In the genomic region with DNA sequence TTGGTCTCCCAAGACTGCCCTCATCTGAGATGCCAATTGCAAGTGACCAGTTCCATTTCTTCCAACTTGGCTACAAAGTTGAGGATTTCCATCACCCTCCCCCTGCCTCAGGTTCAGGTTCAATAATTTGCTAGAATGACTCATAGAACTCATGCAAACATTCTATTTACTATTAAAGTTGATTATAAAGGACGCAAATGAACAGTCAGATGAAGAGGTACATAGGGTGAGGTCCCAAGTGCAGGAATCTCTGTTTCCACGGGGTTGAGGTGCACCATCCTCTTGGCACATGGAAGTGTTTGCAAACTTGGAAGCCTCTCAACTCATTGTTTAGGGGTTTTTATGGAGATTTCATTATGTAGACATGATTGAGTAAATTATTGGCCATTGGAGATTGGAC, we compare ENCODE assay signal across 19 cellular contexts. TPM values are rescaled to one million over a fixed set of nuclear protein-coding genes. Genes with fewer than 3 reads are reported as not detected.
DNase-seq lines count a peak whose midpoint lies in the region; ATAC-seq, FAIRE-seq and TF ChIP-seq lines count a peak whose summit lies in the region.
"Had no signal": no experiment of that assay in that cellular context is flagged by ENCODE, and none has a peak within 500 bp of the region (broad histone marks: within the 10 kb centered on the region; RNA-seq: fewer than 3 reads in every experiment).

No MANE protein-coding gene starts in this region.

- peak overlapping the region; percentile 95 for H3K27ac ChIP-seq in RWPE2 (ENCODE audit: poor library complexity, severe bottlenecking)
- peak overlapping the region; percentile 100 for H3K27ac ChIP-seq in keratinocyte (ENCODE audit: control insufficient read depth, insufficient read depth, low read length)
- H3K27ac ChIP-seq: C4-2B, HL-60 had no signal

- dilution Hi-C loops in keratinocyte (cut with MboI; ENCODE audit: extremely low pct_ligation_motif_present, low sequenced_read_pairs), result no loop called here

- TF ChIP-seq CTCF in RWPE2 (IDR thresholded peaks at IDR 0.05; ENCODE audit: poor library complexity, severe bottlenecking), result no peak
- TF ChIP-seq CTCF in keratinocyte (optimal IDR thresholded peaks at IDR 0.05 in 1 of 3, IDR thresholded peaks at IDR 0.05 in 1 of 3, conservative IDR thresholded peaks at IDR 0.05 in 1 of 3; ENCODE audit: extremely low read depth in 1 of 3, insufficient read depth in 2 of 3, low read length in 3 of 3), result no peak

- H3K9me1 ChIP-seq in keratinocyte (ENCODE audit: control insufficient read depth, extremely low read depth, insufficient read depth, low read length), result no peaks in the 10 kb centered on the region

- H3K36me3 ChIP-seq in RWPE2 (ENCODE audit: low read depth) (no peaks in the 10 kb centered on the region), keratinocyte (ENCODE audit: control insufficient read depth in 2 of 2, extremely low read depth in 1 of 2, insufficient read depth in 2 of 2, low read length in 2 of 2) (no peaks in the 10 kb centered on the region)

- no peak for TF ChIP-seq RAD21 in Ishikawa (IDR thresholded peaks at IDR 0.05; ENCODE audit: low read depth)

- H3K4me3 ChIP-seq in RWPE2 (ENCODE audit: severe bottlenecking) (no peak overlapping the region), keratinocyte (ENCODE audit: control insufficient read depth in 2 of 3, extremely low read depth in 1 of 3, insufficient read depth in 2 of 3, low read depth in 1 of 3, low read length in 3 of 3) (no peak overlapping the region)
- H3K4me3 ChIP-seq: GM23338 had no signal

- H3K27me3 ChIP-seq in RWPE2 (ENCODE audit: insufficient read depth, poor library complexity, severe bottlenecking) (no peaks in the 10 kb centered on the region), keratinocyte (ENCODE audit: control insufficient read depth, extremely low read depth, insufficient read depth, low read length) (no peaks in the 10 kb centered on the region)

- DNase-seq in RWPE2 (ENCODE audit: low spot score) (no peak), keratinocyte (ENCODE audit: low read depth, low spot score) (no peak), Right ventricle myocardium superior (no peak), NOMO-1 treated with DMSO at 0.1 percent for 48 hours (lab: John Stamatoyannopoulos, UW; ENCODE audit: unreplicated experiment) (no peak), NCI-H1092 (lab: John Stamatoyannopoulos, UW) (no peak)
- DNase-seq: AML-193; Caco-2; CD4-positive, alpha-beta T cell; DMS79 treated with DMSO at 0.1 percent for 48 hours; GF-D8; HCEC 1CT had no signal

- ATAC-seq in RWPE2 (ENCODE audit: low read depth), result no peak
- no peak for ATAC-seq in Right ventricle myocardium superior (ENCODE audit: poor library complexity)
- ATAC-seq: GM23338 had no signal

- H2AFZ ChIP-seq in keratinocyte (ENCODE audit: control insufficient read depth, low read length), result no peak overlapping the region

- FAIRE-seq in keratinocyte (lab: Jason Lieb, UNC), result peak; percentile 75
- FAIRE-seq: A204.1, D721Med, H54 had no signal

- no peak overlapping the region for H3K9ac ChIP-seq in keratinocyte (ENCODE audit: control insufficient read depth, extremely low read depth, insufficient read depth, low read length)

- H3K79me2 ChIP-seq in keratinocyte (ENCODE audit: control insufficient read depth, insufficient read depth, low read length), result no peaks in the 10 kb centered on the region

- H3K4me2 ChIP-seq in keratinocyte (ENCODE audit: control insufficient read depth, extremely low read depth, insufficient read depth, low read depth, low read length), result no peak overlapping the region
- H3K4me2 ChIP-seq: GM23338 had no signal

- no peaks in the 10 kb centered on the region for H3K9me3 ChIP-seq in RWPE2 (ENCODE audit: severe bottlenecking)
- H3K9me3 ChIP-seq in keratinocyte (ENCODE audit: control insufficient read depth, low read depth, low read length), result no peaks in the 10 kb centered on the region
- H3K9me3 ChIP-seq: Caco-2 had no signal

- H3K4me1 ChIP-seq in RWPE2 (ENCODE audit: insufficient read depth, poor library complexity, severe bottlenecking) (peaks cover 42% of the 10 kb centered on the region), keratinocyte (ENCODE audit: control insufficient read depth, extremely low read depth, insufficient read depth, low read length) (peaks cover 71% of the 10 kb centered on the region)

- peak; percentile 75; the same call in 1 of the 2 replicates for TF ChIP-seq EP300 in Ishikawa (IDR thresholded peaks at IDR 0.05; ENCODE audit: borderline replicate concordance)

- H4K20me1 ChIP-seq in keratinocyte (ENCODE audit: control insufficient read depth, extremely low read depth, insufficient read depth, low read length), result no peaks in the 10 kb centered on the region

- intact Hi-C loops in Right ventricle myocardium superior (cut with DNase I), result no loop called here

TF ChIP-seq in Ishikawa, 13 proteins besides CTCF, POLR2A, EP300 and RAD21:
- TF ChIP-seq TCF12 (IDR thresholded peaks at IDR 0.05; ENCODE audit: low read depth), result 0 out of 2 replicates have a peak, but pooled peaks have one; percentile 39
- peak; percentile 60 for TF ChIP-seq NFIC (IDR thresholded peaks at IDR 0.05)
- TF ChIP-seq FOXM1 (IDR thresholded peaks at IDR 0.05; ENCODE audit: borderline replicate concordance, low read depth), result peak; percentile 58; the same call in 1 of the 2 replicates
- TF ChIP-seq TAF1 (IDR thresholded peaks at IDR 0.05; ENCODE audit: low read depth), result no peak
- TF ChIP-seq, protein P1, sequence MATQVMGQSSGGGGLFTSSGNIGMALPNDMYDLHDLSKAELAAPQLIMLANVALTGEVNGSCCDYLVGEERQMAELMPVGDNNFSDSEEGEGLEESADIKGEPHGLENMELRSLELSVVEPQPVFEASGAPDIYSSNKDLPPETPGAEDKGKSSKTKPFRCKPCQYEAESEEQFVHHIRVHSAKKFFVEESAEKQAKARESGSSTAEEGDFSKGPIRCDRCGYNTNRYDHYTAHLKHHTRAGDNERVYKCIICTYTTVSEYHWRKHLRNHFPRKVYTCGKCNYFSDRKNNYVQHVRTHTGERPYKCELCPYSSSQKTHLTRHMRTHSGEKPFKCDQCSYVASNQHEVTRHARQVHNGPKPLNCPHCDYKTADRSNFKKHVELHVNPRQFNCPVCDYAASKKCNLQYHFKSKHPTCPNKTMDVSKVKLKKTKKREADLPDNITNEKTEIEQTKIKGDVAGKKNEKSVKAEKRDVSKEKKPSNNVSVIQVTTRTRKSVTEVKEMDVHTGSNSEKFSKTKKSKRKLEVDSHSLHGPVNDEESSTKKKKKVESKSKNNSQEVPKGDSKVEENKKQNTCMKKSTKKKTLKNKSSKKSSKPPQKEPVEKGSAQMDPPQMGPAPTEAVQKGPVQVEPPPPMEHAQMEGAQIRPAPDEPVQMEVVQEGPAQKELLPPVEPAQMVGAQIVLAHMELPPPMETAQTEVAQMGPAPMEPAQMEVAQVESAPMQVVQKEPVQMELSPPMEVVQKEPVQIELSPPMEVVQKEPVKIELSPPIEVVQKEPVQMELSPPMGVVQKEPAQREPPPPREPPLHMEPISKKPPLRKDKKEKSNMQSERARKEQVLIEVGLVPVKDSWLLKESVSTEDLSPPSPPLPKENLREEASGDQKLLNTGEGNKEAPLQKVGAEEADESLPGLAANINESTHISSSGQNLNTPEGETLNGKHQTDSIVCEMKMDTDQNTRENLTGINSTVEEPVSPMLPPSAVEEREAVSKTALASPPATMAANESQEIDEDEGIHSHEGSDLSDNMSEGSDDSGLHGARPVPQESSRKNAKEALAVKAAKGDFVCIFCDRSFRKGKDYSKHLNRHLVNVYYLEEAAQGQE (IDR thresholded peaks at IDR 0.05; ENCODE audit: low read depth), result no peak
- no peak for TF ChIP-seq ZBTB7A (IDR thresholded peaks at IDR 0.05; ENCODE audit: low read depth)
- TF ChIP-seq, protein P2, sequence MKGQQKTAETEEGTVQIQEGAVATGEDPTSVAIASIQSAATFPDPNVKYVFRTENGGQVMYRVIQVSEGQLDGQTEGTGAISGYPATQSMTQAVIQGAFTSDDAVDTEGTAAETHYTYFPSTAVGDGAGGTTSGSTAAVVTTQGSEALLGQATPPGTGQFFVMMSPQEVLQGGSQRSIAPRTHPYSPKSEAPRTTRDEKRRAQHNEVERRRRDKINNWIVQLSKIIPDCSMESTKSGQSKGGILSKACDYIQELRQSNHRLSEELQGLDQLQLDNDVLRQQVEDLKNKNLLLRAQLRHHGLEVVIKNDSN (IDR thresholded peaks at IDR 0.05), result no peak
- TF ChIP-seq CREB1 (IDR thresholded peaks at IDR 0.05; ENCODE audit: low read depth), result no peak

RNA-seq across cellular contexts. Expression of a gene that starts 41.0 kb away (rescaled TPM):
- 1,464 to 2,372 TPM (median 2,189 TPM) in 3 replicates for polyA plus RNA-seq in keratinocyte
- 343 TPM for polyA plus RNA-seq in keratinocyte (2011; ENCODE audit: low read depth)
- 794 and 1,175 TPM in 2 replicates for polyA plus RNA-seq in keratinocyte (2011; cell fraction: cytosol; rRNA removed)
- 2,544 and 2,862 TPM in 2 replicates for polyA plus RNA-seq in keratinocyte (2011; cell fraction: nucleus; rRNA removed)
- polyA plus RNA-seq in keratinocyte (2012; ENCODE audit: low replicate concordance), result 611 and 1,527 TPM in 2 replicates
- 503 to 930 TPM (median 667 TPM) in 3 replicates for polyA minus RNA-seq in keratinocyte
- 726 TPM for polyA minus RNA-seq in keratinocyte (2011; cell fraction: cytosol; rRNA and poly(A)+ RNA removed)
- polyA minus RNA-seq in keratinocyte (2011; cell fraction: nucleus; rRNA and poly(A)+ RNA removed), result 610 and 1,073 TPM in 2 replicates
- total RNA-seq in Right ventricle myocardium superior, result not detected
- total RNA-seq: CD4-positive, alpha-beta T cell; GM23338 had no signal
- polyA plus RNA-seq: BJ had no signal
